Comparison of ENCODE assay signal across 10 cellular contexts in genomic region chr15:89327113-89327512, GRCh38.
"Had no signal": no experiment of that assay in that cellular context is flagged by ENCODE, and none has a peak within 500 bp of the region (broad histone marks: within the 10 kb centered on the region; RNA-seq: fewer than 3 reads in every experiment).

No MANE protein-coding gene starts in this region.

- H3K4me3 ChIP-seq: adrenal gland, esophagus muscularis mucosa, transverse colon had no signal

- H3K9ac ChIP-seq: parathyroid adenoma had no signal

- H3K27me3 ChIP-seq: adrenal gland, esophagus muscularis mucosa, transverse colon had no signal

- DNase-seq: islet precursor cell; mammary epithelial cell; naive B cell; stimulated activated naive B cell treated with anti-CD40 and anti-IgM and Interleukin-4, amounts not matched to agents 10 μg/mL and 1 μg/mL and 100 μg/mL, for 72 hours; transverse colon had no signal

- H2AFZ ChIP-seq: parathyroid adenoma had no signal

- H3K4me1 ChIP-seq: parathyroid adenoma had no signal

- H3K9me3 Mint-ChIP-seq: naive B cell; stimulated activated naive B cell treated with anti-CD40 and anti-IgM and Interleukin-4, amounts not matched to agents 10 μg/mL and 1 μg/mL and 100 μg/mL, for 72 hours; T-helper 2 cell treated with Interferon-gamma antibody and Interleukin-4, amounts not matched to agents 5 μg/mL and 100 μg/mL, for 36 hours had no signal

- H3K27ac Mint-ChIP-seq: naive B cell; stimulated activated naive B cell treated with anti-CD40 and anti-IgM and Interleukin-4, amounts not matched to agents 10 μg/mL and 1 μg/mL and 100 μg/mL, for 72 hours; T-helper 2 cell treated with Interferon-gamma antibody and Interleukin-4, amounts not matched to agents 5 μg/mL and 100 μg/mL, for 36 hours had no signal

- H3K9me3 ChIP-seq: adrenal gland, esophagus muscularis mucosa, transverse colon had no signal

- H3K27me3 Mint-ChIP-seq: naive B cell; stimulated activated naive B cell treated with anti-CD40 and anti-IgM and Interleukin-4, amounts not matched to agents 10 μg/mL and 1 μg/mL and 100 μg/mL, for 72 hours had no signal

- ATAC-seq: left lobe of liver; stimulated activated naive B cell treated with anti-CD40 and anti-IgM and Interleukin-4, amounts not matched to agents 10 μg/mL and 1 μg/mL and 100 μg/mL, for 72 hours had no signal

- H3K4me3 Mint-ChIP-seq: naive B cell; stimulated activated naive B cell treated with anti-CD40 and anti-IgM and Interleukin-4, amounts not matched to agents 10 μg/mL and 1 μg/mL and 100 μg/mL, for 72 hours; T-helper 2 cell treated with Interferon-gamma antibody and Interleukin-4, amounts not matched to agents 5 μg/mL and 100 μg/mL, for 36 hours had no signal
